Comparison of ENCODE assay signal across 25 cellular contexts in the genomic region with DNA sequence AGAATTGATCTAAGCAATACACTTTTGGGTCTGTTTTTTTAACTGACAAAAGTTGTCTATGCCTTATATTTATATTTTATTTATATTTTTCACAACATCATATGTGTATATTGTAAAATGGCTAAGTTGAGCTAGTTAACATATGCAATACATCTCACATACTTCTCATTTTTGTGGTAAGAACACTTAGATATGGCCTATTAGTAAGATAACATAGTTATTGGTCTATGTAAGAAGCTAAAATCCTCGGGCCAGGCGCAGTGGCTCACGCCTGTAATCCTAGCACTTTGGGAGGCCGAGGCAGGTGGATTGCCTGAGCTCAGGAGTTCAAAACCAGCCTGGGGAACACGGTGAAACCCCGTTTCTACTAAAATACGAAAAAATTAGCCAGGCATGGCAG.
"Had no signal": no experiment of that assay in that cellular context is flagged by ENCODE, and none has a peak within 500 bp of the region (broad histone marks: within the 10 kb centered on the region; RNA-seq: fewer than 3 reads in every experiment).

No MANE protein-coding gene starts in this region.

- H3K36me3 ChIP-seq: colonic mucosa, esophagus muscularis mucosa, gastrocnemius medialis, lower lobe of right lung, neutrophil, pancreas, suprapubic skin, transverse colon, upper lobe of right lung, uterus had no signal

- H3K4me1 ChIP-seq: colonic mucosa, gastrocnemius medialis, lower lobe of right lung, suprapubic skin, upper lobe of right lung, uterus had no signal

- H3K27me3 Mint-ChIP-seq: natural killer cell treated with Interleukin-12 subunit alpha and Interleukin-12 subunit beta and Interleukin-15 and Interleukin-18, amount 100 ng/mL, for 72 hours had no signal

- H3K4me1 Mint-ChIP-seq: neural crest cell had no signal

- H3K27me3 ChIP-seq: colonic mucosa, esophagus muscularis mucosa, gastrocnemius medialis, neutrophil, pancreas, suprapubic skin, transverse colon, upper lobe of right lung, uterus had no signal

- H3K4me2 ChIP-seq: smooth muscle cell had no signal

- H3K27ac ChIP-seq: colonic mucosa, esophagus muscularis mucosa, gastrocnemius medialis, lower lobe of right lung, neutrophil, pancreas, suprapubic skin, transverse colon, upper lobe of right lung, uterus had no signal

- DNase-seq: colonic mucosa; effector CD8-positive, alpha-beta T cell; gastrocnemius medialis; head of caudate nucleus; left ventricle myocardium superior; lower lobe of right lung; mucosa of descending colon; naive B cell; pancreas; stimulated activated CD4-positive, alpha-beta T cell treated with anti-CD3 and anti-CD28 coated beads, Interleukin-12 subunit alpha, Interleukin-12 subunit beta, amount 100 ng/mL, for 4 hours; stimulated activated CD4-positive, alpha-beta T cell treated with anti-CD3 and anti-CD28 coated beads, Interleukin-1b, Interleukin-23, amount 100 ng/mL, for 48 hours; stimulated activated CD4-positive, alpha-beta T cell treated with anti-CD3 and anti-CD28 coated beads, Interleukin-4, amount 100 ng/mL, for 1 hour; stimulated activated CD8-positive, alpha-beta memory T cell treated with anti-CD3 and anti-CD28 coated beads, Interleukin-4, amount 100 ng/mL, for 48 hours; stimulated activated naive CD4-positive, alpha-beta T cell; stimulated activated naive CD8-positive, alpha-beta T cell treated with anti-CD3 and anti-CD28 coated beads, Interleukin-15, amount 100 ng/mL, for 72 hours; transverse colon; upper lobe of right lung; uterus had no signal

- H3K9me3 ChIP-seq: colonic mucosa, esophagus muscularis mucosa, gastrocnemius medialis, lower lobe of right lung, mucosa of descending colon, neutrophil, pancreas, suprapubic skin, transverse colon, upper lobe of right lung, uterus had no signal

- H3K9me3 Mint-ChIP-seq: dendritic cell treated with granulocyte-macrophage colony-stimulating factor and Interleukin-4, amounts not matched to agents 40 ng/mL and 50 ng/mL, for 4 days; natural killer cell treated with Interleukin-12 subunit alpha and Interleukin-12 subunit beta and Interleukin-15 and Interleukin-18, amount 100 ng/mL, for 72 hours; stimulated activated naive CD8-positive, alpha-beta T cell treated with anti-CD3 and anti-CD28 coated beads, Interleukin-15, amount 100 ng/mL, for 72 hours had no signal

- H3K36me3 Mint-ChIP-seq: natural killer cell treated with Interleukin-12 subunit alpha and Interleukin-12 subunit beta and Interleukin-15 and Interleukin-18, amount 100 ng/mL, for 72 hours had no signal

- H3K27ac Mint-ChIP-seq: dendritic cell treated with granulocyte-macrophage colony-stimulating factor and Interleukin-4, amounts not matched to agents 40 ng/mL and 50 ng/mL, for 4 days; naive B cell; stimulated activated naive CD8-positive, alpha-beta T cell treated with anti-CD3 and anti-CD28 coated beads, Interleukin-15, amount 100 ng/mL, for 72 hours had no signal

- H3K4me3 Mint-ChIP-seq: dendritic cell treated with granulocyte-macrophage colony-stimulating factor and Interleukin-4, amounts not matched to agents 40 ng/mL and 50 ng/mL, for 4 days; natural killer cell treated with Interleukin-12 subunit alpha and Interleukin-12 subunit beta and Interleukin-15 and Interleukin-18, amount 100 ng/mL, for 72 hours; neural crest cell; stimulated activated naive CD8-positive, alpha-beta T cell treated with anti-CD3 and anti-CD28 coated beads, Interleukin-15, amount 100 ng/mL, for 72 hours had no signal

- H3K4me3 ChIP-seq: colonic mucosa, esophagus muscularis mucosa, gastrocnemius medialis, lower lobe of right lung, mucosa of descending colon, pancreas, smooth muscle cell, suprapubic skin, transverse colon, upper lobe of right lung, uterus had no signal
